Comparison of ENCODE assay signal across 8 cellular contexts in genomic region chr5:42948961-42949347, GRCh38.
DNase-seq lines count a peak whose midpoint lies in the region; ATAC-seq, FAIRE-seq and TF ChIP-seq lines count a peak whose summit lies in the region.

No MANE protein-coding gene starts in this region.

- H3K36me3 ChIP-seq in OCI-LY7 (ENCODE audit: insufficient read depth, low read length) (no peaks in the 10 kb centered on the region), endothelial cell of umbilical vein (ENCODE audit: control insufficient read depth in 2 of 2, extremely low read depth in 1 of 2, insufficient read depth in 2 of 2, low read length in 2 of 2) (no peaks in the 10 kb centered on the region), stomach (no peaks in the 10 kb centered on the region)

- BruUV-seq in OCI-LY7 (replicated peaks; lab: Mats Ljungman, UMichigan) (no TSS peak), endothelial cell of umbilical vein (replicated peaks; lab: Mats Ljungman, UMichigan) (no TSS peak)

- CTCF ChIA-PET in OCI-LY7 (lab: Charles Lee; ENCODE audit: unreplicated experiment) = interaction anchor here (0.5 kb wide), 1 partner anchor 239 kb away, joined by 3 read pairs; no protein-coding TSS in a partner anchor
- CTCF ChIA-PET in endothelial cell of umbilical vein (lab: Charles Lee) = interaction anchor here (1.0 to 5.8 kb wide), 11 partner anchors 23 to 172 kb away, joined by 3 to 127 read pairs (median 9); no protein-coding TSS in a partner anchor

- peaks cover 18% of the 10 kb centered on the region for H3K36me3 Mint-ChIP-seq in activated T-cell treated with anti-CD3 and anti-CD28 coated beads, Interleukin-2, amount 50 U/mL, for 24 hours (ENCODE audit: low read depth)

- no peak overlapping the region for H3K4me3 ChIP-seq in OCI-LY7 (ENCODE audit: low read depth, low read length, poor library complexity, severe bottlenecking)
- H3K4me3 ChIP-seq in endothelial cell of umbilical vein (replicated peaks in 1 of 3; ENCODE audit: insufficient read depth in 1 of 3, low read depth in 1 of 3, low read length in 3 of 3) = peak overlapping the region in 2 of 3 experiments; percentile 6 to 51
- H3K4me3 ChIP-seq in stomach = peak overlapping the region; percentile 15 to 55 (median 37)

- intact Hi-C loops in OCI-LY7 (cut with micrococcal nuclease; ENCODE audit: unreplicated experiment) (no loop called here), endothelial cell of umbilical vein (cut with micrococcal nuclease) (loop anchor here (1.0 kb wide), 4 partner anchors 37 to 156 kb away; no protein-coding TSS in a partner anchor), stomach (cut with DNase I; ENCODE audit: low total_unique reads) (no loop called here)

- TF ChIP-seq POLR2A in endothelial cell of umbilical vein (IDR thresholded peaks at IDR 0.05; ENCODE audit: low read depth, low read length) = no peak
- TF ChIP-seq POLR2A in stomach (IDR thresholded peaks at IDR 0.05) = no peak

- DNase-seq in activated T-cell treated with anti-CD3 and anti-CD28 coated beads, Interleukin-2, amount 50 U/mL, for 24 hours = no peak
- DNase-seq in activated T-cell treated with anti-CD3 and anti-CD28 coated beads, Interleukin-2, amount 50 U/mL, for 48 hours = no peak
- DNase-seq in OCI-LY7 (ENCODE audit: low spot score) = no peak
- DNase-seq in endothelial cell of umbilical vein (ENCODE audit: low read depth, low spot score) = no peak
- DNase-seq in stomach = no peak
- DNase-seq in ACHN = no peak

- peak overlapping the region; percentile 92 for H3K27ac Mint-ChIP-seq in activated T-cell treated with anti-CD3 and anti-CD28 coated beads, Interleukin-2, amount 50 U/mL, for 24 hours

- no peaks in the 10 kb centered on the region for H3K27me3 Mint-ChIP-seq in activated T-cell treated with anti-CD3 and anti-CD28 coated beads, Interleukin-2, amount 50 U/mL, for 24 hours

- POLR2A ChIA-PET in OCI-LY7 (lab: Charles Lee) (interaction anchor here (0.9 kb wide), 1 partner anchor 81 kb away, joined by 4 read pairs; no protein-coding TSS in a partner anchor), endothelial cell of umbilical vein (lab: Charles Lee) (interaction anchor here (0.7 to 2.8 kb wide), 4 partner anchors 45 to 172 kb away, joined by 3 to 22 read pairs (median 6); no protein-coding TSS in a partner anchor)

- H4K20me1 ChIP-seq in OCI-LY7 (ENCODE audit: insufficient read depth, low read length) (no peaks in the 10 kb centered on the region), endothelial cell of umbilical vein (replicated peaks; ENCODE audit: control insufficient read depth, extremely low read depth, insufficient read depth, low read length) (no peaks in the 10 kb centered on the region)

- no peaks in the 10 kb centered on the region for H3K79me2 ChIP-seq in OCI-LY7 (ENCODE audit: insufficient read depth, low read depth, low read length)
- peaks cover 29% of the 10 kb centered on the region for H3K79me2 ChIP-seq in endothelial cell of umbilical vein (ENCODE audit: control insufficient read depth, insufficient read depth, low read length)

- peaks cover 41% of the 10 kb centered on the region for H3K4me1 Mint-ChIP-seq in activated T-cell treated with anti-CD3 and anti-CD28 coated beads, Interleukin-2, amount 50 U/mL, for 24 hours (ENCODE audit: low read depth)

- no peaks in the 10 kb centered on the region for H3K9me1 ChIP-seq in endothelial cell of umbilical vein (replicated peaks; ENCODE audit: control insufficient read depth, extremely low read depth, insufficient read depth, low read length)

- no peak for FAIRE-seq in endothelial cell of umbilical vein (lab: Jason Lieb, UNC)

- H3K4me1 ChIP-seq in OCI-LY7 (ENCODE audit: insufficient read depth, low read length, poor library complexity, severe bottlenecking) (peaks cover 28% of the 10 kb centered on the region), endothelial cell of umbilical vein (ENCODE audit: control insufficient read depth, extremely low read depth, insufficient read depth, low read length) (peaks cover 28% of the 10 kb centered on the region), stomach (peaks cover 18 to 51% (median 34%) of the 10 kb centered on the region in 4 donors)

- no peak for TF ChIP-seq EP300 in stomach (IDR thresholded peaks at IDR 0.05)

- peak overlapping the region; percentile 81 for H3K4me2 ChIP-seq in OCI-LY7 (ENCODE audit: low read length)
- peak overlapping the region; percentile 81 for H3K4me2 ChIP-seq in endothelial cell of umbilical vein (ENCODE audit: insufficient read depth, low read length)

- H2AFZ ChIP-seq in OCI-LY7 (ENCODE audit: low read length) (no peak overlapping the region), endothelial cell of umbilical vein (ENCODE audit: low read depth, low read length) (peak overlapping the region; percentile 30)

- 12 to 27% (median 21%) methylated on average over 10 of the region's 10 CpGs for WGBS in stomach, 5 donors

- H3K9me3 Mint-ChIP-seq in activated T-cell treated with anti-CD3 and anti-CD28 coated beads, Interleukin-2, amount 50 U/mL, for 24 hours = peaks cover 5% of the 10 kb centered on the region

- H3K27me3 ChIP-seq in endothelial cell of umbilical vein (ENCODE audit: control insufficient read depth in 2 of 2, insufficient read depth in 2 of 2, low read length in 2 of 2) (no peaks in the 10 kb centered on the region), stomach (peaks cover 27 to 100% (median 70%) of the 10 kb centered on the region in 3 donors)

- dilution Hi-C loops in endothelial cell of umbilical vein (cut with MboI; ENCODE audit: extremely low pct_ligation_motif_present, low sequenced_read_pairs) = no loop called here

- H3K9me2 ChIP-seq in OCI-LY7 (ENCODE audit: insufficient read depth, low read length) = no peaks in the 10 kb centered on the region

- H3K27ac ChIP-seq in OCI-LY7 (ENCODE audit: low read depth, low read length, poor library complexity, severe bottlenecking) (no peak overlapping the region), endothelial cell of umbilical vein (ENCODE audit: insufficient read depth, low read depth, low read length) (peak overlapping the region; percentile 99), stomach (peak overlapping the region in 4 of 5 donors; percentile 87 to 94 (median 90))

- in situ Hi-C loops in ACHN (cut with HindIII; ENCODE audit: low pct_ligation_motif_present, low pct_unique_long_range_greater_than_20kb, low sequenced_read_pairs) = no loop called here

- ATAC-seq in GM21423 (IDR thresholded peaks at IDR 0.05; ENCODE audit: unreplicated experiment) = no peak
- ATAC-seq in HG03139 (IDR thresholded peaks at IDR 0.05; ENCODE audit: unreplicated experiment) = no peak

- peak overlapping the region; percentile 87 for H3K4me3 Mint-ChIP-seq in activated T-cell treated with anti-CD3 and anti-CD28 coated beads, Interleukin-2, amount 50 U/mL, for 24 hours

- no peaks in the 10 kb centered on the region for H3K9me3 ChIP-seq in OCI-LY7 (ENCODE audit: low read length)
- no peaks in the 10 kb centered on the region for H3K9me3 ChIP-seq in endothelial cell of umbilical vein (replicated peaks; ENCODE audit: control insufficient read depth, insufficient read depth, low read length)
- H3K9me3 ChIP-seq in stomach = peaks cover 0 to 28% (median 10%) of the 10 kb centered on the region in 4 donors

- TF ChIP-seq CTCF in OCI-LY7 (conservative IDR thresholded peaks at IDR 0.05; ENCODE audit: low read length) (no peak), endothelial cell of umbilical vein (IDR thresholded peaks at IDR 0.05; ENCODE audit: extremely low read depth in 1 of 2, insufficient read depth in 1 of 2, low read depth in 1 of 2, low read length in 2 of 2) (no peak), stomach (IDR thresholded peaks at IDR 0.05) (no peak)

- H3K9ac ChIP-seq in endothelial cell of umbilical vein (replicated peaks; ENCODE audit: extremely low read depth, insufficient read depth, low read length) = peak overlapping the region; percentile 93

TF ChIP-seq in endothelial cell of umbilical vein, 7 proteins besides CTCF, POLR2A, EP300 and RAD21:
- no peak for TF ChIP-seq MYC (IDR thresholded peaks at IDR 0.05; ENCODE audit: low read depth, low read length)
- no peak for TF ChIP-seq GATA2 (IDR thresholded peaks at IDR 0.05; ENCODE audit: insufficient read depth, insufficient read length, low read depth, low read length)
- TF ChIP-seq, protein P1, sequence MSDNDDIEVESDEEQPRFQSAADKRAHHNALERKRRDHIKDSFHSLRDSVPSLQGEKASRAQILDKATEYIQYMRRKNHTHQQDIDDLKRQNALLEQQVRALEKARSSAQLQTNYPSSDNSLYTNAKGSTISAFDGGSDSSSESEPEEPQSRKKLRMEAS (IDR thresholded peaks at IDR 0.05; ENCODE audit: insufficient read depth, insufficient read length) = no peak
- TF ChIP-seq JUN (IDR thresholded peaks at IDR 0.05; ENCODE audit: borderline replicate concordance, insufficient read depth, insufficient read length, low read depth) = no peak
- TF ChIP-seq POLR2AphosphoS5 (IDR thresholded peaks at IDR 0.05; ENCODE audit: insufficient read depth, low read depth, low read length) = no peak
- TF ChIP-seq EZH2 (IDR thresholded peaks at IDR 0.05; ENCODE audit: borderline replicate concordance, low read depth, low read length, severe bottlenecking) = no peak
- TF ChIP-seq FOS (IDR thresholded peaks at IDR 0.05; ENCODE audit: borderline replicate concordance, insufficient read depth, low read length) = no peak
